17 cellular contexts compared by ENCODE assay signal in genomic region chr5:51392689-51393199, GRCh38. TPM values are rescaled to one million over a fixed set of nuclear protein-coding genes. Genes with fewer than 3 reads are reported as not detected.
"Had no signal": no experiment of that assay in that cellular context is flagged by ENCODE, and none has a peak within 500 bp of the region (broad histone marks: within the 10 kb centered on the region; RNA-seq: fewer than 3 reads in every experiment).

No MANE protein-coding gene starts in this region.

- H3K4me3 ChIP-seq: breast epithelium, coronary artery, heart left ventricle, pancreas had no signal

- H3K9me3 ChIP-seq: breast epithelium, heart left ventricle, pancreas had no signal

- DNase-seq: activated CD4-positive, alpha-beta T cell treated with anti-CD3 and anti-CD28 coated beads, Interleukin-2, amount 10 ng/mL, durations not matched to agents 24 days and 14 days; activated CD4-positive, CD25-positive, alpha-beta regulatory T cell; activated CD8-positive, alpha-beta T cell treated with anti-CD3 and anti-CD28 coated beads for 36 hours; activated naive CD4-positive, alpha-beta T cell treated with anti-CD3 and anti-CD28 coated beads, Interleukin-2, amount 10 ng/mL, durations not matched to agents 7 days and 5 days; activated naive CD8-positive, alpha-beta T cell treated with anti-CD3 and anti-CD28 coated beads, Interleukin-2, amount 50 U/mL, for 24 hours; activated T-cell treated with anti-CD3 and anti-CD28 coated beads, Interleukin-2, amount 50 U/mL, for 4 hours; aorta; heart left ventricle; left ventricle myocardium superior; naive thymus-derived CD4-positive, alpha-beta T cell; pancreas; stimulated activated naive CD4-positive, alpha-beta T cell; T-cell had no signal

- H3K9me3 Mint-ChIP-seq: activated CD8-positive, alpha-beta T cell treated with anti-CD3 and anti-CD28 coated beads for 36 hours; activated naive CD4-positive, alpha-beta T cell treated with anti-CD3 and anti-CD28 coated beads, Interleukin-2, amount 10 ng/mL, durations not matched to agents 7 days and 5 days had no signal

- H3K27ac ChIP-seq: breast epithelium, coronary artery, heart left ventricle, pancreas had no signal

- H3K4me1 ChIP-seq: pancreas had no signal

- H3K4me1 Mint-ChIP-seq: activated CD4-positive, alpha-beta T cell treated with anti-CD3 and anti-CD28 coated beads, Interleukin-2, amount 10 ng/mL, durations not matched to agents 24 days and 14 days; activated naive CD4-positive, alpha-beta T cell treated with anti-CD3 and anti-CD28 coated beads, Interleukin-2, amount 10 ng/mL, durations not matched to agents 7 days and 5 days; activated naive CD8-positive, alpha-beta T cell treated with anti-CD3 and anti-CD28 coated beads, Interleukin-2, amount 50 U/mL, for 24 hours; memory B cell; naive thymus-derived CD4-positive, alpha-beta T cell; T-cell had no signal

- H3K36me3 ChIP-seq: breast epithelium, heart left ventricle, pancreas had no signal

- H3K27ac Mint-ChIP-seq: activated CD4-positive, alpha-beta T cell treated with anti-CD3 and anti-CD28 coated beads, Interleukin-2, amount 10 ng/mL, durations not matched to agents 24 days and 14 days; activated CD8-positive, alpha-beta T cell treated with anti-CD3 and anti-CD28 coated beads for 36 hours; activated naive CD4-positive, alpha-beta T cell treated with anti-CD3 and anti-CD28 coated beads, Interleukin-2, amount 10 ng/mL, durations not matched to agents 7 days and 5 days; activated naive CD8-positive, alpha-beta T cell treated with anti-CD3 and anti-CD28 coated beads, Interleukin-2, amount 50 U/mL, for 24 hours; memory B cell; naive thymus-derived CD4-positive, alpha-beta T cell; T-cell had no signal

- H3K4me3 Mint-ChIP-seq: activated CD4-positive, alpha-beta T cell treated with anti-CD3 and anti-CD28 coated beads, Interleukin-2, amount 10 ng/mL, durations not matched to agents 24 days and 14 days; activated CD8-positive, alpha-beta T cell treated with anti-CD3 and anti-CD28 coated beads for 36 hours; activated naive CD4-positive, alpha-beta T cell treated with anti-CD3 and anti-CD28 coated beads, Interleukin-2, amount 10 ng/mL, durations not matched to agents 7 days and 5 days; activated naive CD8-positive, alpha-beta T cell treated with anti-CD3 and anti-CD28 coated beads, Interleukin-2, amount 50 U/mL, for 24 hours; activated T-cell treated with anti-CD3 and anti-CD28 coated beads, Interleukin-2, amount 50 U/mL, for 4 hours; memory B cell; naive thymus-derived CD4-positive, alpha-beta T cell; T-cell had no signal

- ATAC-seq: activated CD8-positive, alpha-beta T cell treated with anti-CD3 and anti-CD28 coated beads for 36 hours; activated naive CD8-positive, alpha-beta T cell treated with anti-CD3 and anti-CD28 coated beads, Interleukin-2, amount 50 U/mL, for 24 hours; activated T-cell treated with anti-CD3 and anti-CD28 coated beads, Interleukin-2, amount 50 U/mL, for 4 hours; heart left ventricle; left ventricle myocardium superior; naive thymus-derived CD4-positive, alpha-beta T cell; T-cell had no signal

- H3K36me3 Mint-ChIP-seq: activated naive CD4-positive, alpha-beta T cell treated with anti-CD3 and anti-CD28 coated beads, Interleukin-2, amount 10 ng/mL, durations not matched to agents 7 days and 5 days; memory B cell; T-cell had no signal

RNA-seq across cellular contexts. Expression of gene ISL1, which starts 9.5 kb away (rescaled TPM):
- total RNA-seq: activated CD4-positive, alpha-beta T cell treated with anti-CD3 and anti-CD28 coated beads, Interleukin-2, amount 10 ng/mL, durations not matched to agents 24 days and 14 days; activated CD8-positive, alpha-beta T cell treated with anti-CD3 and anti-CD28 coated beads for 36 hours; activated T-cell treated with anti-CD3 and anti-CD28 coated beads, Interleukin-2, amount 50 U/mL, for 4 hours; left ventricle myocardium superior; mucosa of gallbladder; naive thymus-derived CD4-positive, alpha-beta T cell; T-cell had no signal
- polyA plus RNA-seq: aorta; heart left ventricle; naive thymus-derived CD4-positive, alpha-beta T cell had no signal
